In the genomic region with DNA sequence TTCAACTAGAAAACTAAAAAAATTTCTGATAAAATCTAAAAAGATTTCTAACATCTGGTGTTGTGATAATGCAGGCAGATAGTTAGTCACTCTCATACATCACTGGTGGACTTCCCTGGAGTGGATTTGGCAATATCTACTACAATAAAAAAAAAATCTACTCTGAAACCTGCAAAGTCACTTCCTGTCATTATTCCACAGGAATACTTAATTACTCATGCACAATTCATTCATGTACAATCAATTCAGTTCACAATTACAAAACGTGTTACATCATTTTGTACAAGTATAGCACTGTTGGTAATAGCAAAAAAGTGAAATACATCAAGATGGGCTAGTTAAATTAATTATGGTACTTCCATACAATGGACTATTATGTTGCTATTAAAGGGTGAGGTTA, we compare ENCODE assay signal across 10 cellular contexts. TPM values are rescaled to one million over a fixed set of nuclear protein-coding genes. Genes with fewer than 3 reads are reported as not detected.
DNase-seq lines count a peak whose midpoint lies in the region; ATAC-seq, FAIRE-seq and TF ChIP-seq lines count a peak whose summit lies in the region.
"Had no signal": no experiment of that assay in that cellular context is flagged by ENCODE, and none has a peak within 500 bp of the region (broad histone marks: within the 10 kb centered on the region; RNA-seq: fewer than 3 reads in every experiment).

No MANE protein-coding gene starts in this region.

- TF ChIP-seq CTCF in astrocyte of the cerebellum (IDR thresholded peaks at IDR 0.05; ENCODE audit: low read depth, low read length, missing control alignments): no peak
- TF ChIP-seq CTCF in D721Med (IDR thresholded peaks at IDR 0.05; ENCODE audit: insufficient read depth, missing control alignments): no peak

- H3K4me3 ChIP-seq in astrocyte of the cerebellum (ENCODE audit: low read depth, low read length): no peak overlapping the region

- ATAC-seq in activated T-helper 17 cell treated with anti-CD3 and anti-CD28 coated beads, Interleukin-2, amount 50 U/mL, for 72 hours (replicated peaks): no peak
- ATAC-seq in effector memory CD8-positive, alpha-beta T cell (replicated peaks): no peak

- no peak overlapping the region for H3K27ac Mint-ChIP-seq in activated T-helper 17 cell treated with anti-CD3 and anti-CD28 coated beads, Interleukin-2, amount 50 U/mL, for 72 hours
- no peak overlapping the region for H3K27ac Mint-ChIP-seq in effector memory CD8-positive, alpha-beta T cell
- H3K27ac Mint-ChIP-seq: activated naive CD4-positive, alpha-beta T cell treated with anti-CD3 and anti-CD28 coated beads, Interleukin-2, amount 50 U/mL, for 72 hours had no signal

- H3K36me3 Mint-ChIP-seq in activated T-helper 17 cell treated with anti-CD3 and anti-CD28 coated beads, Interleukin-2, amount 50 U/mL, for 72 hours (ENCODE audit: low read depth): no peaks in the 10 kb centered on the region
- no peaks in the 10 kb centered on the region for H3K36me3 Mint-ChIP-seq in effector memory CD8-positive, alpha-beta T cell (ENCODE audit: insufficient read depth)
- H3K36me3 Mint-ChIP-seq: activated naive CD4-positive, alpha-beta T cell treated with anti-CD3 and anti-CD28 coated beads, Interleukin-2, amount 50 U/mL, for 72 hours had no signal

- no peaks in the 10 kb centered on the region for H3K27me3 Mint-ChIP-seq in activated T-helper 17 cell treated with anti-CD3 and anti-CD28 coated beads, Interleukin-2, amount 50 U/mL, for 72 hours
- no peaks in the 10 kb centered on the region for H3K27me3 Mint-ChIP-seq in effector memory CD8-positive, alpha-beta T cell

- peaks cover 4% of the 10 kb centered on the region for H3K9me3 Mint-ChIP-seq in activated T-helper 17 cell treated with anti-CD3 and anti-CD28 coated beads, Interleukin-2, amount 50 U/mL, for 72 hours
- no peaks in the 10 kb centered on the region for H3K9me3 Mint-ChIP-seq in effector memory CD8-positive, alpha-beta T cell
- H3K9me3 Mint-ChIP-seq: activated naive CD4-positive, alpha-beta T cell treated with anti-CD3 and anti-CD28 coated beads, Interleukin-2, amount 50 U/mL, for 72 hours had no signal

- FAIRE-seq in D721Med (lab: Jason Lieb, UNC): no peak
- FAIRE-seq: TTC549 had no signal

- H3K4me3 Mint-ChIP-seq in activated T-helper 17 cell treated with anti-CD3 and anti-CD28 coated beads, Interleukin-2, amount 50 U/mL, for 72 hours: no peak overlapping the region
- H3K4me3 Mint-ChIP-seq in effector memory CD8-positive, alpha-beta T cell: no peak overlapping the region

- in situ Hi-C loops in astrocyte of the cerebellum (cut with HindIII; ENCODE audit: low sequenced_read_pairs): no loop called here

- peaks cover 10% of the 10 kb centered on the region for H3K4me1 Mint-ChIP-seq in activated T-helper 17 cell treated with anti-CD3 and anti-CD28 coated beads, Interleukin-2, amount 50 U/mL, for 72 hours
- peaks cover 3 to 6% of the 10 kb centered on the region in 2 donors for H3K4me1 Mint-ChIP-seq in effector memory CD8-positive, alpha-beta T cell (ENCODE audit: low read depth in 2 of 2)

- peak; percentile 43 for DNase-seq in Daoy (ENCODE audit: low read depth)
- peak; percentile 83 for DNase-seq in M059J (ENCODE audit: low read depth)
- peak; percentile 41 for DNase-seq in astrocyte of the cerebellum (ENCODE audit: low read depth)
- DNase-seq in kidney tubule cell (ENCODE audit: low spot score): peak; percentile 69
- no peak for DNase-seq in D721Med (ENCODE audit: insufficient read length, low spot score)
- DNase-seq in foreskin melanocyte: no peak
- DNase-seq in effector memory CD8-positive, alpha-beta T cell: no peak

RNA-seq across cellular contexts. Expression of gene RHOH, which starts 16.5 kb away (rescaled TPM):
- total RNA-seq in Daoy (2014; rRNA removed; shearing (Covaris generic)): not detected in 2 replicates
- total RNA-seq in M059J (2014; rRNA removed; shearing (Covaris generic)): not detected in 2 replicates
- 100 to 1,000 TPM; 107 to 117 TPM for total RNA-seq in activated T-helper 17 cell treated with anti-CD3 and anti-CD28 coated beads, Interleukin-2, amount 50 U/mL, for 72 hours

Comparison
In these comparisons a context has a peak if more than half of its experiments do, and no peak if none do; other contexts are left out.
1. DNase-seq: peak in Daoy (single experiment), M059J (single experiment), astrocyte of the cerebellum (single experiment) and kidney tubule cell (single experiment); none in D721Med (single experiment), foreskin melanocyte (single experiment) and effector memory CD8-positive, alpha-beta T cell (0 of 3).
2. RNA of gene RHOH, which starts 16.5 kb away (total RNA-seq): 107 to 117 TPM in activated T-helper 17 cell treated with anti-CD3 and anti-CD28 coated beads, Interleukin-2, amount 50 U/mL, for 72 hours; not detected in Daoy and not detected in M059J; every median in the first group is over 100 times any median in the second.